Comparison of ENCODE assay signal across 18 cellular contexts in genomic region chr17:72219136-72219823, GRCh38.
DNase-seq lines count a peak whose midpoint lies in the region; ATAC-seq and TF ChIP-seq lines count a peak whose summit lies in the region.
"Had no signal": no experiment of that assay in that cellular context is flagged by ENCODE, and none has a peak within 500 bp of the region (broad histone marks: within the 10 kb centered on the region; RNA-seq: fewer than 3 reads in every experiment).

No MANE protein-coding gene starts in this region.

- POLR2A ChIA-PET in AG04450 (lab: Yijun Ruan, JAX) = no interaction called here

- CTCF ChIA-PET in AG04450 (lab: Charles Lee) = no interaction called here

- in situ Hi-C loops in G401 (cut with HindIII; ENCODE audit: low sequenced_read_pairs) = no loop called here

- H3K27me3 Mint-ChIP-seq in neural crest cell (ENCODE audit: low read depth) = peaks cover 51% of the 10 kb centered on the region

- H3K79me2 ChIP-seq in fibroblast of lung (ENCODE audit: control insufficient read depth, insufficient read depth, low read length) = no peaks in the 10 kb centered on the region

- H4K20me1 ChIP-seq in fibroblast of lung (ENCODE audit: control insufficient read depth, extremely low read depth, insufficient read depth, low read length) = no peaks in the 10 kb centered on the region

- H2AFZ ChIP-seq in fibroblast of lung (ENCODE audit: low read length) = no peak overlapping the region

- peaks cover 37% of the 10 kb centered on the region for H3K4me1 Mint-ChIP-seq in neural crest cell
- H3K4me1 Mint-ChIP-seq: activated CD4-positive, alpha-beta memory T cell treated with anti-CD3 and anti-CD28 coated beads, Interleukin-2, amount 10 ng/mL, durations not matched to agents 7 days and 5 days had no signal

- ATAC-seq in HG03196 (IDR thresholded peaks at IDR 0.05; ENCODE audit: unreplicated experiment) (no peak), GM18517 (IDR thresholded peaks at IDR 0.05; ENCODE audit: unreplicated experiment) (no peak), GM21367 (IDR thresholded peaks at IDR 0.05; ENCODE audit: unreplicated experiment) (no peak)
- ATAC-seq: upper lobe of right lung had no signal

- TF ChIP-seq CTCF in AG04450 (IDR thresholded peaks at IDR 0.05; ENCODE audit: low read depth, low read length) (no peak), fibroblast of lung (conservative IDR thresholded peaks at IDR 0.05 in 1 of 2, IDR thresholded peaks at IDR 0.05 in 1 of 2; ENCODE audit: low read depth in 1 of 2, low read length in 2 of 2) (no peak), neural crest cell (conservative IDR thresholded peaks at IDR 0.05) (no peak)

- H3K36me3 ChIP-seq in fibroblast of lung (ENCODE audit: control insufficient read depth, insufficient read depth, low read length) = no peaks in the 10 kb centered on the region
- H3K36me3 ChIP-seq: breast epithelium, ovary, upper lobe of right lung had no signal

- peak overlapping the region; percentile 89 for H3K4me3 Mint-ChIP-seq in neural crest cell
- H3K4me3 Mint-ChIP-seq: activated CD4-positive, alpha-beta memory T cell treated with anti-CD3 and anti-CD28 coated beads, Interleukin-2, amount 10 ng/mL, durations not matched to agents 7 days and 5 days had no signal

- no peaks in the 10 kb centered on the region for H3K4me1 ChIP-seq in fibroblast of lung (ENCODE audit: control insufficient read depth, extremely low read depth, insufficient read depth, low read length)
- H3K4me1 ChIP-seq: breast epithelium, upper lobe of right lung had no signal

- no peaks in the 10 kb centered on the region for H3K36me3 Mint-ChIP-seq in neural crest cell (ENCODE audit: low read depth)

- peak overlapping the region; percentile 39 for H3K27ac Mint-ChIP-seq in neural crest cell (ENCODE audit: unreplicated experiment)
- H3K27ac Mint-ChIP-seq: activated CD4-positive, alpha-beta memory T cell treated with anti-CD3 and anti-CD28 coated beads, Interleukin-2, amount 10 ng/mL, durations not matched to agents 7 days and 5 days had no signal

- DNase-seq in AG04450 (ENCODE audit: low read depth, low spot score) (no peak), NCI-H69 (lab: John Stamatoyannopoulos, UW) (peak; percentile 85), fibroblast of lung (ENCODE audit: low read depth in 2 of 2) (peak in 1 of 2 donors; percentile 11), neural crest cell (ENCODE audit: low read depth, low spot score) (peak; percentile 39), G401 (ENCODE audit: low spot score) (no peak)
- DNase-seq: activated CD4-positive, alpha-beta memory T cell treated with anti-CD3 and anti-CD28 coated beads, Interleukin-2, amount 10 ng/mL, durations not matched to agents 7 days and 5 days; activated effector memory CD4-positive, alpha-beta T cell treated with anti-CD3 and anti-CD28 coated beads, Interleukin-2, amount 50 U/mL, for 16 hours; NCI-H1436 treated with DMSO at 0.1 percent for 48 hours; NCI-H526; ovary; SHP77 treated with DMSO at 0.1 percent for 48 hours; upper lobe of right lung had no signal

- H3K9ac ChIP-seq in fibroblast of lung (ENCODE audit: insufficient read depth, low read length) = no peak overlapping the region
- H3K9ac ChIP-seq: KMS-11 had no signal

- H3K9me3 ChIP-seq in AG04450 (ENCODE audit: control insufficient read depth, insufficient read depth, low read length) = no peaks in the 10 kb centered on the region; the same call in 1 of the 2 replicates
- no peaks in the 10 kb centered on the region for H3K9me3 ChIP-seq in fibroblast of lung (ENCODE audit: control insufficient read depth, insufficient read depth, low read depth, low read length)
- H3K9me3 ChIP-seq: breast epithelium, ovary, upper lobe of right lung had no signal

- H3K4me3 ChIP-seq in AG04450 (ENCODE audit: low read depth, low read length) (0 out of 2 replicates have a peak overlapping the region, but pooled peaks have one; percentile 22), fibroblast of lung (replicated peaks in 1 of 4; ENCODE audit: control extremely low read depth in 1 of 4, insufficient read depth in 1 of 4, low read depth in 3 of 4, low read length in 4 of 4) (peak overlapping the region in 2 of 4 experiments; percentile 19 to 47)
- H3K4me3 ChIP-seq: lung, ovary, upper lobe of right lung had no signal

- H3K27ac ChIP-seq in AG04450 (ENCODE audit: low read depth, low read length) (no peak overlapping the region), fibroblast of lung (ENCODE audit: insufficient read depth, low read length) (no peak overlapping the region)
- H3K27ac ChIP-seq: breast epithelium, KMS-11, ovary, upper lobe of right lung had no signal

- H3K9me3 Mint-ChIP-seq in neural crest cell = no peaks in the 10 kb centered on the region
- H3K9me3 Mint-ChIP-seq: activated CD4-positive, alpha-beta memory T cell treated with anti-CD3 and anti-CD28 coated beads, Interleukin-2, amount 10 ng/mL, durations not matched to agents 7 days and 5 days had no signal

- peaks cover 44% of the 10 kb centered on the region for H3K27me3 ChIP-seq in AG04450 (ENCODE audit: control insufficient read depth, insufficient read depth, low read length)
- H3K27me3 ChIP-seq in fibroblast of lung (ENCODE audit: control insufficient read depth, insufficient read depth, low read length) = peaks cover 26% of the 10 kb centered on the region
- H3K27me3 ChIP-seq: ovary had no signal

- peak overlapping the region; percentile 15 for H3K4me2 ChIP-seq in fibroblast of lung (ENCODE audit: extremely low read depth, insufficient read depth, low read length)
- H3K4me2 ChIP-seq: KMS-11 had no signal

Comparison
In these comparisons a context has a peak if more than half of its experiments do, and no peak if none do; other contexts are left out.
1. DNase-seq: peak in NCI-H69 (single experiment) and neural crest cell (single experiment); none in AG04450 (single experiment) and G401 (single experiment).